In the genomic region with DNA sequence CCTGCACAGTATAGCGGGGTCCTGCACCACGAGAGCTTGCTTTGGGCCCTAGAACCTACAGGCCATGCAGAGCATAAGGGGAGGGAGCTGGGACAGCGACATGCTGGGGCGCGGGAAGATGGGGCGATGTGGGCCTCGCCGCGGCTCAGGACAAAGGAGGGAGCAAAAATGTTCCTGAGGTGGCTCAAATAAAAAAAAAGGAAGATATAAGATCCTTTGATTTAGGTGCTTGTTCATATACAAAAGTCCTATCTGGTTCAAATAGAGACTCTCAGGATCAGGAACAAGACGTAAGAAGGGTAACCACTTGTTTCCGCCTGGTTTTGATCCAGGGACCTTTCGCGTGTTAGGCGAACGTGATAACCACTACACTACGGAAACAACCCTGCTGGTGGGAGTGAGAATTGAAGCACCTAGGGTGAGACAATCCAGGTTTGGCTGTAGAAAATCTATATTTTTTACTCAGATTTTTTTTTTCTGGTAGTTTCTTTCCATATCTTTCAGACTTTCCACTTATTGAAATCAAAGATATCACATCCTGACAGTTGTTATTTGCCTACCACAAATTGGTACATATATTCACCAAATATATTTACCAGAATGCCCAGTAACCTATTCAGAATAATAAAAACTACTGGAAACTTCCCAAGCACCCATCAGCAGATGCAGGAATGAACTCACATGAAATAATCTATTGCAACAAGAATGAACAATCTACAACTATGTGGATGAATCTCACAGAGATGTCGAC, we compare ENCODE assay signal across 1 cellular context.
TF ChIP-seq lines count a peak whose summit lies in the region.

No MANE protein-coding gene starts in this region.

TF ChIP-seq in HepG2, 621 proteins besides CTCF, POLR2A, EP300 and RAD21 (continued from another document and continues in another):
- TF ChIP-seq, protein P1, sequence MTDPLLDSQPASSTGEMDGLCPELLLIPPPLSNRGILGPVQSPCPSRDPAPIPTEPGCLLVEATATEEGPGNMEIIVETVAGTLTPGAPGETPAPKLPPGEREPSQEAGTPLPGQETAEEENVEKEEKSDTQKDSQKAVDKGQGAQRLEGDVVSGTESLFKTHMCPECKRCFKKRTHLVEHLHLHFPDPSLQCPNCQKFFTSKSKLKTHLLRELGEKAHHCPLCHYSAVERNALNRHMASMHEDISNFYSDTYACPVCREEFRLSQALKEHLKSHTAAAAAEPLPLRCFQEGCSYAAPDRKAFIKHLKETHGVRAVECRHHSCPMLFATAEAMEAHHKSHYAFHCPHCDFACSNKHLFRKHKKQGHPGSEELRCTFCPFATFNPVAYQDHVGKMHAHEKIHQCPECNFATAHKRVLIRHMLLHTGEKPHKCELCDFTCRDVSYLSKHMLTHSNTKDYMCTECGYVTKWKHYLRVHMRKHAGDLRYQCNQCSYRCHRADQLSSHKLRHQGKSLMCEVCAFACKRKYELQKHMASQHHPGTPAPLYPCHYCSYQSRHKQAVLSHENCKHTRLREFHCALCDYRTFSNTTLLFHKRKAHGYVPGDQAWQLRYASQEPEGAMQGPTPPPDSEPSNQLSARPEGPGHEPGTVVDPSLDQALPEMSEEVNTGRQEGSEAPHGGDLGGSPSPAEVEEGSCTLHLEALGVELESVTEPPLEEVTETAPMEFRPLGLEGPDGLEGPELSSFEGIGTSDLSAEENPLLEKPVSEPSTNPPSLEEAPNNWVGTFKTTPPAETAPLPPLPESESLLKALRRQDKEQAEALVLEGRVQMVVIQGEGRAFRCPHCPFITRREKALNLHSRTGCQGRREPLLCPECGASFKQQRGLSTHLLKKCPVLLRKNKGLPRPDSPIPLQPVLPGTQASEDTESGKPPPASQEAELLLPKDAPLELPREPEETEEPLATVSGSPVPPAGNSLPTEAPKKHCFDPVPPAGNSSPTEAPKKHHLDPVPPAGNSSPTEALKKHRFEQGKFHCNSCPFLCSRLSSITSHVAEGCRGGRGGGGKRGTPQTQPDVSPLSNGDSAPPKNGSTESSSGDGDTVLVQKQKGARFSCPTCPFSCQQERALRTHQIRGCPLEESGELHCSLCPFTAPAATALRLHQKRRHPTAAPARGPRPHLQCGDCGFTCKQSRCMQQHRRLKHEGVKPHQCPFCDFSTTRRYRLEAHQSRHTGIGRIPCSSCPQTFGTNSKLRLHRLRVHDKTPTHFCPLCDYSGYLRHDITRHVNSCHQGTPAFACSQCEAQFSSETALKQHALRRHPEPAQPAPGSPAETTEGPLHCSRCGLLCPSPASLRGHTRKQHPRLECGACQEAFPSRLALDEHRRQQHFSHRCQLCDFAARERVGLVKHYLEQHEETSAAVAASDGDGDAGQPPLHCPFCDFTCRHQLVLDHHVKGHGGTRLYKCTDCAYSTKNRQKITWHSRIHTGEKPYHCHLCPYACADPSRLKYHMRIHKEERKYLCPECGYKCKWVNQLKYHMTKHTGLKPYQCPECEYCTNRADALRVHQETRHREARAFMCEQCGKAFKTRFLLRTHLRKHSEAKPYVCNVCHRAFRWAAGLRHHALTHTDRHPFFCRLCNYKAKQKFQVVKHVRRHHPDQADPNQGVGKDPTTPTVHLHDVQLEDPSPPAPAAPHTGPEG (CRISPR knock-in tag; IDR thresholded peaks at IDR 0.05): no peak
- TF ChIP-seq, protein P2, sequence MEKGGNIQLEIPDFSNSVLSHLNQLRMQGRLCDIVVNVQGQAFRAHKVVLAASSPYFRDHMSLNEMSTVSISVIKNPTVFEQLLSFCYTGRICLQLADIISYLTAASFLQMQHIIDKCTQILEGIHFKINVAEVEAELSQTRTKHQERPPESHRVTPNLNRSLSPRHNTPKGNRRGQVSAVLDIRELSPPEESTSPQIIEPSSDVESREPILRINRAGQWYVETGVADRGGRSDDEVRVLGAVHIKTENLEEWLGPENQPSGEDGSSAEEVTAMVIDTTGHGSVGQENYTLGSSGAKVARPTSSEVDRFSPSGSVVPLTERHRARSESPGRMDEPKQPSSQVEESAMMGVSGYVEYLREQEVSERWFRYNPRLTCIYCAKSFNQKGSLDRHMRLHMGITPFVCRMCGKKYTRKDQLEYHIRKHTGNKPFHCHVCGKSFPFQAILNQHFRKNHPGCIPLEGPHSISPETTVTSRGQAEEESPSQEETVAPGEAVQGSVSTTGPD (CRISPR knock-in tag; IDR thresholded peaks at IDR 0.05): no peak
- peak; percentile 61 for TF ChIP-seq SAP130 (CRISPR knock-in tag; IDR thresholded peaks at IDR 0.05; ENCODE audit: low read depth)
- TF ChIP-seq YY1 (IDR thresholded peaks at IDR 0.05; ENCODE audit: insufficient read depth, insufficient replicate concordance, low read depth, low read length): no peak
- TF ChIP-seq MAZ (IDR thresholded peaks at IDR 0.05; ENCODE audit: borderline replicate concordance, low read depth, low read length): no peak
- peak; percentile 45; the same call in 1 of the 2 replicates for TF ChIP-seq MAZ (CRISPR knock-in tag; IDR thresholded peaks at IDR 0.05; ENCODE audit: low read depth)
- TF ChIP-seq, protein P3, sequence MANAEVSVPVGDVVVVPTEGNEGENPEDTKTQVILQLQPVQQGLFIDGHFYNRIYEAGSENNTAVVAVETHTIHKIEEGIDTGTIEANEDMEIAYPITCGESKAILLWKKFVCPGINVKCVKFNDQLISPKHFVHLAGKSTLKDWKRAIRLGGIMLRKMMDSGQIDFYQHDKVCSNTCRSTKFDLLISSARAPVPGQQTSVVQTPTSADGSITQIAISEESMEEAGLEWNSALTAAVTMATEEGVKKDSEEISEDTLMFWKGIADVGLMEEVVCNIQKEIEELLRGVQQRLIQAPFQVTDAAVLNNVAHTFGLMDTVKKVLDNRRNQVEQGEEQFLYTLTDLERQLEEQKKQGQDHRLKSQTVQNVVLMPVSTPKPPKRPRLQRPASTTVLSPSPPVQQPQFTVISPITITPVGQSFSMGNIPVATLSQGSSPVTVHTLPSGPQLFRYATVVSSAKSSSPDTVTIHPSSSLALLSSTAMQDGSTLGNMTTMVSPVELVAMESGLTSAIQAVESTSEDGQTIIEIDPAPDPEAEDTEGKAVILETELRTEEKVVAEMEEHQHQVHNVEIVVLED (CRISPR knock-in tag; IDR thresholded peaks at IDR 0.05; ENCODE audit: borderline replicate concordance): 0 out of 2 replicates have a peak, but pooled peaks have one; percentile 36
- TF ChIP-seq, protein P4, sequence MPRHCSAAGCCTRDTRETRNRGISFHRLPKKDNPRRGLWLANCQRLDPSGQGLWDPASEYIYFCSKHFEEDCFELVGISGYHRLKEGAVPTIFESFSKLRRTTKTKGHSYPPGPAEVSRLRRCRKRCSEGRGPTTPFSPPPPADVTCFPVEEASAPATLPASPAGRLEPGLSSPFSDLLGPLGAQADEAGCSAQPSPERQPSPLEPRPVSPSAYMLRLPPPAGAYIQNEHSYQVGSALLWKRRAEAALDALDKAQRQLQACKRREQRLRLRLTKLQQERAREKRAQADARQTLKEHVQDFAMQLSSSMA (CRISPR knock-in tag; IDR thresholded peaks at IDR 0.05): 0 out of 2 replicates have a peak, but pooled peaks have one; percentile 38
- TF ChIP-seq ZEB1 (IDR thresholded peaks at IDR 0.05; ENCODE audit: insufficient replicate concordance, low read depth): peak; percentile 67
- TF ChIP-seq, protein P5, sequence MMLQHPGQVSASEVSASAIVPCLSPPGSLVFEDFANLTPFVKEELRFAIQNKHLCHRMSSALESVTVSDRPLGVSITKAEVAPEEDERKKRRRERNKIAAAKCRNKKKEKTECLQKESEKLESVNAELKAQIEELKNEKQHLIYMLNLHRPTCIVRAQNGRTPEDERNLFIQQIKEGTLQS (CRISPR knock-in tag; IDR thresholded peaks at IDR 0.05): peak; percentile 50; the same call in 1 of the 2 replicates
- TF ChIP-seq NRL (CRISPR knock-in tag; IDR thresholded peaks at IDR 0.05; ENCODE audit: borderline replicate concordance): no peak
- TF ChIP-seq CHCHD3 (CRISPR knock-in tag; IDR thresholded peaks at IDR 0.05): no peak
- 0 out of 2 replicates have a peak, but pooled peaks have one; percentile 33 for TF ChIP-seq GLI4 (CRISPR knock-in tag; IDR thresholded peaks at IDR 0.05; ENCODE audit: borderline replicate concordance)
- TF ChIP-seq BRD4 (CRISPR knock-in tag; IDR thresholded peaks at IDR 0.05): no peak
- peak; percentile 93 for TF ChIP-seq SMAD3 (CRISPR knock-in tag; IDR thresholded peaks at IDR 0.05)
- TF ChIP-seq SOX6 (IDR thresholded peaks at IDR 0.05): no peak
- peak; percentile 43; the same call in 1 of the 2 replicates for TF ChIP-seq SOX6 (CRISPR knock-in tag; IDR thresholded peaks at IDR 0.05)
- TF ChIP-seq ZNF260 (CRISPR knock-in tag; IDR thresholded peaks at IDR 0.05; ENCODE audit: borderline replicate concordance, low read depth): no peak
- peak; percentile 57 for TF ChIP-seq ELF1 (CRISPR knock-in tag; IDR thresholded peaks at IDR 0.05)
- TF ChIP-seq, protein P6, sequence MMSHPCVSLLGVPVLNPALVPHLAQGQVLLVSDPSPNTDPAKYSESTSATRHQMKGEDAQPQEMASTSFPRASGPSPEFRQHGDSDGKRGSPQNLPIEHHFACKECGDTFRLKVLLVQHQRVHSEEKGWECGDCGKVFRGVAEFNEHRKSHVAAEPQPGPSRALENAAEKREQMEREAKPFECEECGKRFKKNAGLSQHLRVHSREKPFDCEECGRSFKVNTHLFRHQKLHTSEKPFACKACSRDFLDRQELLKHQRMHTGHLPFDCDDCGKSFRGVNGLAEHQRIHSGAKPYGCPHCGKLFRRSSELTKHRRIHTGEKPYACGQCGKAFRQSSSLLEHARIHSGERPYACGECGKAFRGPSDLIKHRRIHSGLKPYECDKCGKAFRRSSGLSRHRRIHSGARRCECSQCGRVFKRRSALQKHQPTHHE (CRISPR knock-in tag; IDR thresholded peaks at IDR 0.05; ENCODE audit: borderline replicate concordance): no peak
- TF ChIP-seq, protein P7, sequence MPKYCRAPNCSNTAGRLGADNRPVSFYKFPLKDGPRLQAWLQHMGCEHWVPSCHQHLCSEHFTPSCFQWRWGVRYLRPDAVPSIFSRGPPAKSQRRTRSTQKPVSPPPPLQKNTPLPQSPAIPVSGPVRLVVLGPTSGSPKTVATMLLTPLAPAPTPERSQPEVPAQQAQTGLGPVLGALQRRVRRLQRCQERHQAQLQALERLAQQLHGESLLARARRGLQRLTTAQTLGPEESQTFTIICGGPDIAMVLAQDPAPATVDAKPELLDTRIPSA (CRISPR knock-in tag; IDR thresholded peaks at IDR 0.05; ENCODE audit: borderline replicate concordance): no peak
- TF ChIP-seq, protein P8, sequence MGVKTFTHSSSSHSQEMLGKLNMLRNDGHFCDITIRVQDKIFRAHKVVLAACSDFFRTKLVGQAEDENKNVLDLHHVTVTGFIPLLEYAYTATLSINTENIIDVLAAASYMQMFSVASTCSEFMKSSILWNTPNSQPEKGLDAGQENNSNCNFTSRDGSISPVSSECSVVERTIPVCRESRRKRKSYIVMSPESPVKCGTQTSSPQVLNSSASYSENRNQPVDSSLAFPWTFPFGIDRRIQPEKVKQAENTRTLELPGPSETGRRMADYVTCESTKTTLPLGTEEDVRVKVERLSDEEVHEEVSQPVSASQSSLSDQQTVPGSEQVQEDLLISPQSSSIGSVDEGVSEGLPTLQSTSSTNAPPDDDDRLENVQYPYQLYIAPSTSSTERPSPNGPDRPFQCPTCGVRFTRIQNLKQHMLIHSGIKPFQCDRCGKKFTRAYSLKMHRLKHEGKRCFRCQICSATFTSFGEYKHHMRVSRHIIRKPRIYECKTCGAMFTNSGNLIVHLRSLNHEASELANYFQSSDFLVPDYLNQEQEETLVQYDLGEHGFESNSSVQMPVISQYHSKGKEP (CRISPR knock-in tag; IDR thresholded peaks at IDR 0.05): no peak; the same call in 1 of the 2 replicates
- 0 out of 2 replicates have a peak, but pooled peaks have one; percentile 29 for TF ChIP-seq ZNF136 (CRISPR knock-in tag; IDR thresholded peaks at IDR 0.05; ENCODE audit: low read depth)
- TF ChIP-seq GATAD2A (CRISPR knock-in tag; IDR thresholded peaks at IDR 0.05): peak; percentile 86
- no peak for TF ChIP-seq FOXM1 (CRISPR knock-in tag; IDR thresholded peaks at IDR 0.05)
- peak; percentile 58; the same call in 1 of the 2 replicates for TF ChIP-seq SOX5 (CRISPR knock-in tag; IDR thresholded peaks at IDR 0.05; ENCODE audit: borderline replicate concordance)
- no peak for TF ChIP-seq NR2C2 (CRISPR knock-in tag; IDR thresholded peaks at IDR 0.05; ENCODE audit: borderline replicate concordance)
- peak; percentile 81 for TF ChIP-seq IRF2 (CRISPR knock-in tag; IDR thresholded peaks at IDR 0.05)
- TF ChIP-seq, protein P9, sequence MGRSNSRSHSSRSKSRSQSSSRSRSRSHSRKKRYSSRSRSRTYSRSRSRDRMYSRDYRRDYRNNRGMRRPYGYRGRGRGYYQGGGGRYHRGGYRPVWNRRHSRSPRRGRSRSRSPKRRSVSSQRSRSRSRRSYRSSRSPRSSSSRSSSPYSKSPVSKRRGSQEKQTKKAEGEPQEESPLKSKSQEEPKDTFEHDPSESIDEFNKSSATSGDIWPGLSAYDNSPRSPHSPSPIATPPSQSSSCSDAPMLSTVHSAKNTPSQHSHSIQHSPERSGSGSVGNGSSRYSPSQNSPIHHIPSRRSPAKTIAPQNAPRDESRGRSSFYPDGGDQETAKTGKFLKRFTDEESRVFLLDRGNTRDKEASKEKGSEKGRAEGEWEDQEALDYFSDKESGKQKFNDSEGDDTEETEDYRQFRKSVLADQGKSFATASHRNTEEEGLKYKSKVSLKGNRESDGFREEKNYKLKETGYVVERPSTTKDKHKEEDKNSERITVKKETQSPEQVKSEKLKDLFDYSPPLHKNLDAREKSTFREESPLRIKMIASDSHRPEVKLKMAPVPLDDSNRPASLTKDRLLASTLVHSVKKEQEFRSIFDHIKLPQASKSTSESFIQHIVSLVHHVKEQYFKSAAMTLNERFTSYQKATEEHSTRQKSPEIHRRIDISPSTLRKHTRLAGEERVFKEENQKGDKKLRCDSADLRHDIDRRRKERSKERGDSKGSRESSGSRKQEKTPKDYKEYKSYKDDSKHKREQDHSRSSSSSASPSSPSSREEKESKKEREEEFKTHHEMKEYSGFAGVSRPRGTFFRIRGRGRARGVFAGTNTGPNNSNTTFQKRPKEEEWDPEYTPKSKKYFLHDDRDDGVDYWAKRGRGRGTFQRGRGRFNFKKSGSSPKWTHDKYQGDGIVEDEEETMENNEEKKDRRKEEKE (IDR thresholded peaks at IDR 0.05): no peak
- no peak for TF ChIP-seq ZFP62 (CRISPR knock-in tag; IDR thresholded peaks at IDR 0.05)
- no peak for TF ChIP-seq CAMTA2 (CRISPR knock-in tag; IDR thresholded peaks at IDR 0.05; ENCODE audit: borderline replicate concordance)
- TF ChIP-seq EED (CRISPR knock-in tag; IDR thresholded peaks at IDR 0.05): no peak
- TF ChIP-seq U2AF2 (IDR thresholded peaks at IDR 0.05; ENCODE audit: low read depth, low read length): no peak
- no peak for TF ChIP-seq ZNF772 (CRISPR knock-in tag; IDR thresholded peaks at IDR 0.05)
- TF ChIP-seq ZNF333 (CRISPR knock-in tag; IDR thresholded peaks at IDR 0.05; ENCODE audit: borderline replicate concordance): no peak
- no peak for TF ChIP-seq DMAP1 (CRISPR knock-in tag; IDR thresholded peaks at IDR 0.05)
- no peak for TF ChIP-seq ZIK1 (CRISPR knock-in tag; IDR thresholded peaks at IDR 0.05; ENCODE audit: borderline replicate concordance, low read depth)
- TF ChIP-seq POGZ (CRISPR knock-in tag; IDR thresholded peaks at IDR 0.05): peak; percentile 43; the same call in 1 of the 2 replicates
